24 cellular contexts compared by ENCODE assay signal in genomic region chrX:10938371-10938982, GRCh38.
"Had no signal": no experiment of that assay in that cellular context is flagged by ENCODE, and none has a peak within 500 bp of the region (broad histone marks: within the 10 kb centered on the region; RNA-seq: fewer than 3 reads in every experiment).

No MANE protein-coding gene starts in this region.

- H3K36me3 Mint-ChIP-seq: activated CD8-positive, alpha-beta memory T cell treated with anti-CD3 and anti-CD28 coated beads, Interleukin-2, amount 10 ng/mL, durations not matched to agents 7 days and 5 days; activated naive CD4-positive, alpha-beta T cell treated with anti-CD3 and anti-CD28 coated beads, Interleukin-2, amount 10 ng/mL, durations not matched to agents 7 days and 5 days; immature natural killer cell; stimulated activated effector memory CD8-positive, alpha-beta T cell treated with anti-CD3 and anti-CD28 coated beads, Interleukin-12 subunit alpha, Interleukin-12 subunit beta, amount 100 ng/mL, for 72 hours had no signal

- H3K27me3 Mint-ChIP-seq: activated CD4-positive, alpha-beta T cell treated with anti-CD3 and anti-CD28 coated beads, Interleukin-2, amount 10 ng/mL, durations not matched to agents 7 days and 5 days; activated CD8-positive, alpha-beta memory T cell treated with anti-CD3 and anti-CD28 coated beads, Interleukin-2, amount 10 ng/mL, durations not matched to agents 7 days and 5 days; activated CD8-positive, alpha-beta T cell treated with anti-CD3 and anti-CD28 coated beads for 36 hours; activated naive CD4-positive, alpha-beta T cell treated with anti-CD3 and anti-CD28 coated beads, Interleukin-2, amount 10 ng/mL, durations not matched to agents 7 days and 5 days; activated naive CD8-positive, alpha-beta T cell treated with anti-CD3 and anti-CD28 coated beads, Interleukin-2, amount 50 U/mL, for 24 hours; dendritic cell treated with granulocyte-macrophage colony-stimulating factor and Interleukin-4, amounts not matched to agents 40 ng/mL and 50 ng/mL, for 4 days; stimulated activated naive CD8-positive, alpha-beta T cell treated with anti-CD3 and anti-CD28 coated beads, Interleukin-15, amount 100 ng/mL, for 72 hours had no signal

- H3K9me3 ChIP-seq: left ventricle myocardium inferior, neutrophil, pancreas, right lobe of liver, suprapubic skin, tibial nerve, uterus had no signal

- H3K27ac ChIP-seq: left ventricle myocardium inferior, neutrophil, pancreas, right lobe of liver, skin epidermis, suprapubic skin, tibial nerve, uterus had no signal

- H3K4me3 ChIP-seq: left ventricle myocardium inferior, pancreas, right lobe of liver, skin epidermis, suprapubic skin, tibial nerve, uterus had no signal

- H3K27ac Mint-ChIP-seq: activated CD4-positive, alpha-beta T cell treated with anti-CD3 and anti-CD28 coated beads, Interleukin-2, amount 10 ng/mL, durations not matched to agents 7 days and 5 days; activated CD8-positive, alpha-beta memory T cell treated with anti-CD3 and anti-CD28 coated beads, Interleukin-2, amount 10 ng/mL, durations not matched to agents 7 days and 5 days; activated CD8-positive, alpha-beta T cell treated with anti-CD3 and anti-CD28 coated beads for 36 hours; activated naive CD4-positive, alpha-beta T cell treated with anti-CD3 and anti-CD28 coated beads, Interleukin-2, amount 10 ng/mL, durations not matched to agents 7 days and 5 days; activated naive CD8-positive, alpha-beta T cell treated with anti-CD3 and anti-CD28 coated beads, Interleukin-2, amount 50 U/mL, for 24 hours; dendritic cell treated with granulocyte-macrophage colony-stimulating factor and Interleukin-4, amounts not matched to agents 40 ng/mL and 50 ng/mL, for 4 days; immature natural killer cell; mesothelial cell of epicardium; natural killer cell; stimulated activated effector memory CD8-positive, alpha-beta T cell treated with anti-CD3 and anti-CD28 coated beads, Interleukin-12 subunit alpha, Interleukin-12 subunit beta, amount 100 ng/mL, for 72 hours; stimulated activated naive CD8-positive, alpha-beta T cell treated with anti-CD3 and anti-CD28 coated beads, Interleukin-15, amount 100 ng/mL, for 72 hours had no signal

- DNase-seq: activated CD4-positive, alpha-beta T cell treated with anti-CD3 and anti-CD28 coated beads, Interleukin-2, amount 10 ng/mL, durations not matched to agents 7 days and 5 days; activated CD4-positive, CD25-positive, alpha-beta regulatory T cell treated with anti-CD3 and anti-CD28 coated beads, Interleukin-2, amount 50 U/mL, for 72 hours; activated CD8-positive, alpha-beta memory T cell treated with anti-CD3 and anti-CD28 coated beads, Interleukin-2, amount 10 ng/mL, durations not matched to agents 7 days and 5 days; activated CD8-positive, alpha-beta T cell treated with anti-CD3 and anti-CD28 coated beads for 36 hours; activated effector memory CD4-positive, alpha-beta T cell treated with anti-CD3 and anti-CD28 coated beads, Interleukin-2, amount 50 U/mL, for 16 hours; activated naive CD4-positive, alpha-beta T cell treated with anti-CD3 and anti-CD28 coated beads, Interleukin-2, amount 10 ng/mL, durations not matched to agents 7 days and 5 days; activated naive CD8-positive, alpha-beta T cell treated with anti-CD3 and anti-CD28 coated beads, Interleukin-2, amount 50 U/mL, for 24 hours; activated T-cell treated with anti-CD3 and anti-CD28 coated beads for 4 hours; effector CD4-positive, alpha-beta T cell; immature natural killer cell; left ventricle myocardium inferior; natural killer cell; pancreas; right lobe of liver; stimulated activated CD4-positive, alpha-beta T cell treated with anti-CD3 and anti-CD28 coated beads, Interleukin-1b, Interleukin-23, amount 100 ng/mL, for 48 hours; stimulated activated naive CD8-positive, alpha-beta T cell treated with anti-CD3 and anti-CD28 coated beads, Interleukin-15, amount 100 ng/mL, for 72 hours; uterus had no signal

- H3K27me3 ChIP-seq: neutrophil, pancreas, right lobe of liver, suprapubic skin, tibial nerve, uterus had no signal

- H3K9me3 Mint-ChIP-seq: activated CD8-positive, alpha-beta T cell treated with anti-CD3 and anti-CD28 coated beads for 36 hours; dendritic cell treated with granulocyte-macrophage colony-stimulating factor and Interleukin-4, amounts not matched to agents 40 ng/mL and 50 ng/mL, for 4 days had no signal

- H3K4me3 Mint-ChIP-seq: activated CD4-positive, alpha-beta T cell treated with anti-CD3 and anti-CD28 coated beads, Interleukin-2, amount 10 ng/mL, durations not matched to agents 7 days and 5 days; activated CD8-positive, alpha-beta memory T cell treated with anti-CD3 and anti-CD28 coated beads, Interleukin-2, amount 10 ng/mL, durations not matched to agents 7 days and 5 days; activated CD8-positive, alpha-beta T cell treated with anti-CD3 and anti-CD28 coated beads for 36 hours; activated naive CD4-positive, alpha-beta T cell treated with anti-CD3 and anti-CD28 coated beads, Interleukin-2, amount 10 ng/mL, durations not matched to agents 7 days and 5 days; activated naive CD8-positive, alpha-beta T cell treated with anti-CD3 and anti-CD28 coated beads, Interleukin-2, amount 50 U/mL, for 24 hours; dendritic cell treated with granulocyte-macrophage colony-stimulating factor and Interleukin-4, amounts not matched to agents 40 ng/mL and 50 ng/mL, for 4 days; immature natural killer cell; mesothelial cell of epicardium; natural killer cell; stimulated activated effector memory CD8-positive, alpha-beta T cell treated with anti-CD3 and anti-CD28 coated beads, Interleukin-12 subunit alpha, Interleukin-12 subunit beta, amount 100 ng/mL, for 72 hours; stimulated activated naive CD8-positive, alpha-beta T cell treated with anti-CD3 and anti-CD28 coated beads, Interleukin-15, amount 100 ng/mL, for 72 hours had no signal

- H3K4me1 Mint-ChIP-seq: activated CD4-positive, alpha-beta T cell treated with anti-CD3 and anti-CD28 coated beads, Interleukin-2, amount 10 ng/mL, durations not matched to agents 7 days and 5 days; activated CD8-positive, alpha-beta memory T cell treated with anti-CD3 and anti-CD28 coated beads, Interleukin-2, amount 10 ng/mL, durations not matched to agents 7 days and 5 days; activated naive CD4-positive, alpha-beta T cell treated with anti-CD3 and anti-CD28 coated beads, Interleukin-2, amount 10 ng/mL, durations not matched to agents 7 days and 5 days; activated naive CD8-positive, alpha-beta T cell treated with anti-CD3 and anti-CD28 coated beads, Interleukin-2, amount 50 U/mL, for 24 hours; immature natural killer cell; natural killer cell; stimulated activated effector memory CD8-positive, alpha-beta T cell treated with anti-CD3 and anti-CD28 coated beads, Interleukin-12 subunit alpha, Interleukin-12 subunit beta, amount 100 ng/mL, for 72 hours; stimulated activated naive CD8-positive, alpha-beta T cell treated with anti-CD3 and anti-CD28 coated beads, Interleukin-15, amount 100 ng/mL, for 72 hours had no signal

- H3K36me3 ChIP-seq: left ventricle myocardium inferior, neutrophil, pancreas, right lobe of liver, suprapubic skin, tibial nerve, uterus had no signal

- ATAC-seq: activated CD8-positive, alpha-beta memory T cell treated with anti-CD3 and anti-CD28 coated beads, Interleukin-2, amount 10 ng/mL, durations not matched to agents 7 days and 5 days; activated CD8-positive, alpha-beta T cell treated with anti-CD3 and anti-CD28 coated beads for 36 hours; activated naive CD8-positive, alpha-beta T cell treated with anti-CD3 and anti-CD28 coated beads, Interleukin-2, amount 50 U/mL, for 24 hours; natural killer cell; pancreas; stimulated activated effector memory CD8-positive, alpha-beta T cell treated with anti-CD3 and anti-CD28 coated beads, Interleukin-12 subunit alpha, Interleukin-12 subunit beta, amount 100 ng/mL, for 72 hours; stimulated activated naive CD8-positive, alpha-beta T cell treated with anti-CD3 and anti-CD28 coated beads, Interleukin-15, amount 100 ng/mL, for 72 hours had no signal

- H3K4me1 ChIP-seq: left ventricle myocardium inferior, pancreas, right lobe of liver, suprapubic skin, tibial nerve, uterus had no signal
